In genomic region chr11:128472128-128473110, GRCh38 we compare ENCODE assay signal across 8 cellular contexts.
DNase-seq lines count a peak whose midpoint lies in the region; ATAC-seq, FAIRE-seq and TF ChIP-seq lines count a peak whose summit lies in the region.

No MANE protein-coding gene starts in this region.

- BruUV-seq in MCF 10A (replicated peaks; lab: Mats Ljungman, UMichigan) = no TSS peak

- no peak for TF ChIP-seq CTCF in Loucy (conservative IDR thresholded peaks at IDR 0.05; ENCODE audit: low read length)
- TF ChIP-seq CTCF in MCF 10A (IDR thresholded peaks at IDR 0.05; ENCODE audit: unreplicated experiment) = no peak

- H3K9me2 ChIP-seq in Loucy (replicated peaks; ENCODE audit: low read depth, low read length) = no peaks in the 10 kb centered on the region

- DNase-seq in GM12892 (ENCODE audit: insufficient read length) (no peak), MCF 10A (ENCODE audit: unreplicated experiment) (peak; percentile 46), NCI-H748 treated with DMSO at 0.1 percent for 48 hours (lab: John Stamatoyannopoulos, UW) (no peak), GDM1 (lab: John Stamatoyannopoulos, UW) (no peak), NCI-H1694 (lab: John Stamatoyannopoulos, UW) (no peak)
- peak; percentile 60 for DNase-seq in stimulated activated CD4-positive, alpha-beta T cell treated with anti-CD3 and anti-CD28 coated beads, Interleukin-2, amount 100 ng/mL, for 4 hours (ENCODE audit: low read depth)

- H3K4me1 ChIP-seq in Loucy (ENCODE audit: insufficient read depth, low read length, poor library complexity, severe bottlenecking) = peaks cover 97% of the 10 kb centered on the region

- H2AFZ ChIP-seq in Loucy (ENCODE audit: low read length) = no peak overlapping the region

- H3K79me2 ChIP-seq in Loucy (ENCODE audit: insufficient read depth, low read length) = peaks cover 85% of the 10 kb centered on the region

- peak overlapping the region; percentile 73 for H3K4me2 ChIP-seq in Loucy (ENCODE audit: low read depth, low read length, poor library complexity, severe bottlenecking)

- peak; percentile 53 for ATAC-seq in GM21717 (IDR thresholded peaks at IDR 0.05; ENCODE audit: unreplicated experiment)

- H3K4me1 Mint-ChIP-seq in MCF 10A (ENCODE audit: insufficient read depth, unreplicated experiment) = peaks cover 41% of the 10 kb centered on the region

- peaks cover 33% of the 10 kb centered on the region for H3F3A ChIP-seq in Loucy (ENCODE audit: low read depth)

- no peaks in the 10 kb centered on the region for H3K9me3 ChIP-seq in Loucy (ENCODE audit: insufficient read depth, low read depth, low read length)

- H3K27ac Mint-ChIP-seq in MCF 10A (ENCODE audit: low read depth, unreplicated experiment) = no peak overlapping the region

- CTCF ChIA-PET in MCF 10A (lab: Yijun Ruan, JAX) = interaction anchor here (0.6 to 2.0 kb wide), 3 partner anchors 86 to 1768 kb away, joined by 3 to 5 read pairs (median 3); no protein-coding TSS in a partner anchor

- no peaks in the 10 kb centered on the region for H3K9me3 Mint-ChIP-seq in MCF 10A (ENCODE audit: unreplicated experiment)

- H3K36me3 ChIP-seq in Loucy (ENCODE audit: insufficient read depth, low read length) = peaks cover 83% of the 10 kb centered on the region

- POLR2A ChIA-PET in MCF 10A (lab: Yijun Ruan, JAX) = interaction anchor here (0.7 to 1.2 kb wide), 3 partner anchors 9 to 111 kb away, joined by 3 to 4 read pairs (median 3); no protein-coding TSS in a partner anchor

- no peak overlapping the region for H3K4me3 Mint-ChIP-seq in MCF 10A (ENCODE audit: unreplicated experiment)

- H3K4me3 ChIP-seq in Loucy (ENCODE audit: low read length, poor library complexity, severe bottlenecking) = peak overlapping the region; percentile 59

- no peak for FAIRE-seq in GM12892 (lab: Jason Lieb, UNC)

- peaks cover 12% of the 10 kb centered on the region for H4K20me1 ChIP-seq in Loucy (ENCODE audit: insufficient read depth, low read length, poor library complexity, severe bottlenecking)

- peaks cover 21% of the 10 kb centered on the region for H3K36me3 Mint-ChIP-seq in MCF 10A (ENCODE audit: insufficient read depth, unreplicated experiment)

- H3K27me3 ChIP-seq in Loucy (ENCODE audit: insufficient read depth, low read length, poor library complexity, severe bottlenecking) = no peaks in the 10 kb centered on the region

- H3K27me3 Mint-ChIP-seq in MCF 10A (ENCODE audit: insufficient read depth, unreplicated experiment) = no peaks in the 10 kb centered on the region

- peak overlapping the region; percentile 76 for H3K9ac ChIP-seq in Loucy (ENCODE audit: low read depth, low read length, poor library complexity, severe bottlenecking)

- TF ChIP-seq POLR2A in GM12892 (IDR thresholded peaks at IDR 0.05; ENCODE audit: low read depth, low read length) = peak; percentile 70

- intact Hi-C loops in MCF 10A (cut with micrococcal nuclease) = no loop called here

Comparison
In these comparisons a context has a peak if more than half of its experiments do, and no peak if none do; other contexts are left out.
1. DNase-seq: peak in MCF 10A (single experiment) and stimulated activated CD4-positive, alpha-beta T cell treated with anti-CD3 and anti-CD28 coated beads, Interleukin-2, amount 100 ng/mL, for 4 hours (single experiment); none in GM12892 (single experiment), NCI-H748 treated with DMSO at 0.1 percent for 48 hours (single experiment), GDM1 (single experiment) and NCI-H1694 (single experiment).